In the genomic region with DNA sequence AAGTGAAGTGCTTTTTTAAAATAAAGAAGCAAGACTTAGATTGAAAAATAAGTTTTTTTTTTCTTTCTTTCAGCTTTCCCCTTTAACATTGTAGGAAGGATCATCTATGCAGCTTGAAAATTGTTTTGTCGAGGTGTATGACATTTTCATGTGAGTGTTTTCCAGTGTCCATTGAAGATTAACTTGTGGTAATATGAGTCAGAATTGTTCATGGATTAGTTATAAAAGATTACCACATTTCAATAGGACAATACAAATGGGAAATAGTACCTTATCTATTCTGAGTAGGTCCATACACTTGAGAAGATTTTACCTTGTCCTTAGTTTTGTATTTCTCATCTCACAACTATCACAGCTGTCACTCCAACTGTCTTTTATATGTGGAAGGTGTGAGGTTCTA, we compare ENCODE assay signal across 24 cellular contexts.
DNase-seq lines count a peak whose midpoint lies in the region; ATAC-seq, FAIRE-seq and TF ChIP-seq lines count a peak whose summit lies in the region.
"Had no signal": no experiment of that assay in that cellular context is flagged by ENCODE, and none has a peak within 500 bp of the region (broad histone marks: within the 10 kb centered on the region; RNA-seq: fewer than 3 reads in every experiment).

No MANE protein-coding gene starts in this region.

- no peak overlapping the region for H3K27ac ChIP-seq in A549
- H3K27ac ChIP-seq: 22Rv1, SK-N-MC had no signal

- no peak overlapping the region for H3K4me3 ChIP-seq in A549
- no peak overlapping the region for H3K4me3 ChIP-seq in bronchial epithelial cell (ENCODE audit: low read depth, low read length)
- no peak overlapping the region for H3K4me3 ChIP-seq in kidney epithelial cell (ENCODE audit: low read depth, low read length)
- H3K4me3 ChIP-seq: HAP-1, MG63, SK-N-MC had no signal

- no peaks in the 10 kb centered on the region for H3K9me3 ChIP-seq in A549
- H3K9me3 ChIP-seq: HAP-1, MG63 had no signal

- FAIRE-seq in A549 (lab: Jason Lieb, UNC), result no peak
- no peak for FAIRE-seq in bronchial epithelial cell (lab: Jason Lieb, UNC)
- FAIRE-seq: D721Med had no signal

- H3K27me3 ChIP-seq in bronchial epithelial cell (ENCODE audit: control insufficient read depth, insufficient read depth, low read length) (no peaks in the 10 kb centered on the region), kidney epithelial cell (ENCODE audit: control insufficient read depth, insufficient read depth, low read length) (no peaks in the 10 kb centered on the region)
- H3K27me3 ChIP-seq: MG63 had no signal

- TF ChIP-seq RAD21 in A549 (conservative IDR thresholded peaks at IDR 0.05 in 1 of 2, IDR thresholded peaks at IDR 0.05 in 1 of 2), result no peak

- H3K4me2 ChIP-seq in A549, result peak overlapping the region; percentile 34; the same call in 2 of the 3 replicates

- DNase-seq in A549 (ENCODE audit: low read depth in 1 of 2, low spot score in 1 of 2) (no peak), HT-29 (ENCODE audit: low spot score) (peak; percentile 38), bronchial epithelial cell (ENCODE audit: low read depth) (peak; percentile 23), kidney epithelial cell (ENCODE audit: low read depth) (peak; percentile 56), NCI-H1694 (lab: John Stamatoyannopoulos, UW) (no peak)
- DNase-seq: DMS53, GOT3, HFFc6, KBM-7, MG63, NCI-H1105 treated with DMSO at 0.1 percent for 48 hours, NCI-H2029 treated with DMSO at 0.1 percent for 48 hours, NCI-H446 treated with DMSO at 0.1 percent for 48 hours, NCI-H526, NCI-H82, SIG-M5 had no signal

- TF ChIP-seq POLR2A in A549 (IDR thresholded peaks at IDR 0.05; ENCODE audit: low read length), result no peak

- H3K36me3 ChIP-seq in bronchial epithelial cell (ENCODE audit: control insufficient read depth, insufficient read depth, low read length) (no peaks in the 10 kb centered on the region), kidney epithelial cell (ENCODE audit: control insufficient read depth, insufficient read depth, low read length) (no peaks in the 10 kb centered on the region)
- H3K36me3 ChIP-seq: HAP-1, MG63 had no signal

- CTCF ChIA-PET in A549 (lab: Yijun Ruan, JAX), result no interaction called here

- TF ChIP-seq EP300 in A549 (IDR thresholded peaks at IDR 0.05), result no peak

- TF ChIP-seq CTCF in A549 (IDR thresholded peaks at IDR 0.05) (no peak), bronchial epithelial cell (IDR thresholded peaks at IDR 0.05; ENCODE audit: insufficient read depth, low read length, severe bottlenecking) (no peak), kidney epithelial cell (IDR thresholded peaks at IDR 0.05; ENCODE audit: insufficient read depth, low read length, poor library complexity, severe bottlenecking) (no peak)

- H3K4me1 ChIP-seq in A549, result peaks cover 18% of the 10 kb centered on the region
- H3K4me1 ChIP-seq: HAP-1 had no signal

- ATAC-seq in A549 (no peak), HG02870 (IDR thresholded peaks at IDR 0.05; ENCODE audit: unreplicated experiment) (no peak), HG02610 (IDR thresholded peaks at IDR 0.05; ENCODE audit: unreplicated experiment) (no peak), GM18858 (IDR thresholded peaks at IDR 0.05; ENCODE audit: unreplicated experiment) (no peak)
- ATAC-seq: Panc1 had no signal

- 2% methylated on average over 1 of the region's 1 CpG for WGBS in A549 (ENCODE audit: missing lambda C conversion rate)

- POLR2A ChIA-PET in A549 (lab: Yijun Ruan, JAX), result no interaction called here

TF ChIP-seq in A549, 52 proteins besides CTCF, POLR2A, EP300 and RAD21:
- 0 out of 2 replicates have a peak, but pooled peaks have one; percentile 16 for TF ChIP-seq FOSL2 (IDR thresholded peaks at IDR 0.05)
- no peak for TF ChIP-seq FOSL2 (CRISPR knock-in tag; IDR thresholded peaks at IDR 0.05)
- TF ChIP-seq HOXA7 (CRISPR knock-in tag; IDR thresholded peaks at IDR 0.05), result no peak
- no peak for TF ChIP-seq CEBPB (IDR thresholded peaks at IDR 0.05)
- TF ChIP-seq, protein P1, sequence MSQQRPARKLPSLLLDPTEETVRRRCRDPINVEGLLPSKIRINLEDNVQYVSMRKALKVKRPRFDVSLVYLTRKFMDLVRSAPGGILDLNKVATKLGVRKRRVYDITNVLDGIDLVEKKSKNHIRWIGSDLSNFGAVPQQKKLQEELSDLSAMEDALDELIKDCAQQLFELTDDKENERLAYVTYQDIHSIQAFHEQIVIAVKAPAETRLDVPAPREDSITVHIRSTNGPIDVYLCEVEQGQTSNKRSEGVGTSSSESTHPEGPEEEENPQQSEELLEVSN (IDR thresholded peaks at IDR 0.05; ENCODE audit: borderline replicate concordance, low read depth), result no peak

Comparison
In these comparisons a context has a peak if more than half of its experiments do, and no peak if none do; other contexts are left out.
1. DNase-seq: peak in HT-29 (single experiment), bronchial epithelial cell (single experiment) and kidney epithelial cell (single experiment); none in A549 (0 of 2) and NCI-H1694 (single experiment).